In the genomic region with DNA sequence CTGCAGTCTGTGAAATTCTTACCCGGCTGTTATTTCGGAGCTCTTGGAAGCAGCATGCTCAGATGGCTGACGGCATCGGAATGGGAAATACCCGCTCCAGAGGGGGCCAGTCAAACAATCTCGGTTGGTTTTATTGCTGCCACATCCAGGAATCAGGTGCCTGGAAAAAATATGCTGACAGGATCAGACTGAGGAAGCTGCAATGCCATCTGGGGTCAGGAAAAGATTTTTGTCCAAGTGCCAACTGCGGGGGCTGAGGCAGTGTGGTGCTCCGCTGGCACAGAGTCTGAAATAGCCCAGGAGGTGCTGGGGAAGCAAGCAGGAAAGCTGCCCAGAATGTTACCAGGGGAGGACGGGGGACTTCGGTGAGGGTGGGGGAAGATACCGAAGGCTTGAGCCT, we compare ENCODE assay signal across 12 cellular contexts. TPM values are rescaled to one million over a fixed set of nuclear protein-coding genes. Genes with fewer than 3 reads are reported as not detected.
"Had no signal": no experiment of that assay in that cellular context is flagged by ENCODE, and none has a peak within 500 bp of the region (broad histone marks: within the 10 kb centered on the region; RNA-seq: fewer than 3 reads in every experiment).

No MANE protein-coding gene starts in this region.

- H3K4me3 Mint-ChIP-seq: activated CD4-positive, alpha-beta memory T cell treated with anti-CD3 and anti-CD28 coated beads for 36 hours; activated naive CD8-positive, alpha-beta T cell treated with anti-CD3 and anti-CD28 coated beads for 36 hours; activated T-cell treated with anti-CD3 and anti-CD28 coated beads, Interleukin-2, amount 50 U/mL, for 4 hours; stimulated activated naive B cell treated with anti-CD40 and anti-IgM and Interleukin-4, amounts not matched to agents 10 μg/mL and 1 μg/mL and 100 μg/mL, for 72 hours; T-helper 2 cell treated with Interferon-gamma antibody and Interleukin-4, amounts not matched to agents 5 μg/mL and 100 μg/mL, for 36 hours had no signal

- H3K27me3 ChIP-seq: foreskin keratinocyte, upper lobe of left lung had no signal

- DNase-seq: activated CD4-positive, alpha-beta memory T cell treated with anti-CD3 and anti-CD28 coated beads for 36 hours; activated gamma-delta T cell; activated naive CD8-positive, alpha-beta T cell treated with anti-CD3 and anti-CD28 coated beads for 36 hours; activated T-cell treated with anti-CD3 and anti-CD28 coated beads, Interleukin-2, amount 50 U/mL, for 4 hours; foreskin keratinocyte; stimulated activated CD4-positive, alpha-beta T cell treated with anti-CD3 and anti-CD28 coated beads, Interleukin-2, amount 100 ng/mL, for 24 hours; stimulated activated naive B cell treated with anti-CD40 and anti-IgM and Interleukin-4, amounts not matched to agents 10 μg/mL and 1 μg/mL and 100 μg/mL, for 72 hours; upper lobe of left lung had no signal

- H3K4me1 ChIP-seq: foreskin keratinocyte, upper lobe of left lung had no signal

- ATAC-seq: activated T-cell treated with anti-CD3 and anti-CD28 coated beads, Interleukin-2, amount 50 U/mL, for 4 hours; foreskin keratinocyte; sciatic nerve; stimulated activated naive B cell treated with anti-CD40 and anti-IgM and Interleukin-4, amounts not matched to agents 10 μg/mL and 1 μg/mL and 100 μg/mL, for 72 hours had no signal

- FAIRE-seq: islet of Langerhans had no signal

- H3K4me3 ChIP-seq: upper lobe of left lung had no signal

- H3K36me3 Mint-ChIP-seq: activated CD4-positive, alpha-beta memory T cell treated with anti-CD3 and anti-CD28 coated beads for 36 hours; activated naive CD8-positive, alpha-beta T cell treated with anti-CD3 and anti-CD28 coated beads for 36 hours had no signal

- H3K27ac Mint-ChIP-seq: activated CD4-positive, alpha-beta memory T cell treated with anti-CD3 and anti-CD28 coated beads for 36 hours; activated naive CD8-positive, alpha-beta T cell treated with anti-CD3 and anti-CD28 coated beads for 36 hours; progenitor cell of endocrine pancreas; stimulated activated naive B cell treated with anti-CD40 and anti-IgM and Interleukin-4, amounts not matched to agents 10 μg/mL and 1 μg/mL and 100 μg/mL, for 72 hours; T-helper 2 cell treated with Interferon-gamma antibody and Interleukin-4, amounts not matched to agents 5 μg/mL and 100 μg/mL, for 36 hours had no signal

- H3K27ac ChIP-seq: foreskin keratinocyte, upper lobe of left lung had no signal

- H3K36me3 ChIP-seq: upper lobe of left lung had no signal

- H3K4me1 Mint-ChIP-seq: activated naive CD8-positive, alpha-beta T cell treated with anti-CD3 and anti-CD28 coated beads for 36 hours; stimulated activated naive B cell treated with anti-CD40 and anti-IgM and Interleukin-4, amounts not matched to agents 10 μg/mL and 1 μg/mL and 100 μg/mL, for 72 hours had no signal

RNA-seq across cellular contexts. Expression of a gene that starts 28.0 kb away (rescaled TPM):
- total RNA-seq: activated CD4-positive, alpha-beta memory T cell treated with anti-CD3 and anti-CD28 coated beads for 36 hours; foreskin keratinocyte; progenitor cell of endocrine pancreas had no signal
- polyA plus RNA-seq: foreskin keratinocyte had no signal
